Comparison of ENCODE assay signal across 1 cellular context in genomic region chr12:92199846-92200576, GRCh38.
TF ChIP-seq lines count a peak whose summit lies in the region.

No MANE protein-coding gene starts in this region.

TF ChIP-seq in GM23338, 12 proteins besides CTCF, POLR2A, EP300 and RAD21 (continued from another document):
- TF ChIP-seq, protein P1, sequence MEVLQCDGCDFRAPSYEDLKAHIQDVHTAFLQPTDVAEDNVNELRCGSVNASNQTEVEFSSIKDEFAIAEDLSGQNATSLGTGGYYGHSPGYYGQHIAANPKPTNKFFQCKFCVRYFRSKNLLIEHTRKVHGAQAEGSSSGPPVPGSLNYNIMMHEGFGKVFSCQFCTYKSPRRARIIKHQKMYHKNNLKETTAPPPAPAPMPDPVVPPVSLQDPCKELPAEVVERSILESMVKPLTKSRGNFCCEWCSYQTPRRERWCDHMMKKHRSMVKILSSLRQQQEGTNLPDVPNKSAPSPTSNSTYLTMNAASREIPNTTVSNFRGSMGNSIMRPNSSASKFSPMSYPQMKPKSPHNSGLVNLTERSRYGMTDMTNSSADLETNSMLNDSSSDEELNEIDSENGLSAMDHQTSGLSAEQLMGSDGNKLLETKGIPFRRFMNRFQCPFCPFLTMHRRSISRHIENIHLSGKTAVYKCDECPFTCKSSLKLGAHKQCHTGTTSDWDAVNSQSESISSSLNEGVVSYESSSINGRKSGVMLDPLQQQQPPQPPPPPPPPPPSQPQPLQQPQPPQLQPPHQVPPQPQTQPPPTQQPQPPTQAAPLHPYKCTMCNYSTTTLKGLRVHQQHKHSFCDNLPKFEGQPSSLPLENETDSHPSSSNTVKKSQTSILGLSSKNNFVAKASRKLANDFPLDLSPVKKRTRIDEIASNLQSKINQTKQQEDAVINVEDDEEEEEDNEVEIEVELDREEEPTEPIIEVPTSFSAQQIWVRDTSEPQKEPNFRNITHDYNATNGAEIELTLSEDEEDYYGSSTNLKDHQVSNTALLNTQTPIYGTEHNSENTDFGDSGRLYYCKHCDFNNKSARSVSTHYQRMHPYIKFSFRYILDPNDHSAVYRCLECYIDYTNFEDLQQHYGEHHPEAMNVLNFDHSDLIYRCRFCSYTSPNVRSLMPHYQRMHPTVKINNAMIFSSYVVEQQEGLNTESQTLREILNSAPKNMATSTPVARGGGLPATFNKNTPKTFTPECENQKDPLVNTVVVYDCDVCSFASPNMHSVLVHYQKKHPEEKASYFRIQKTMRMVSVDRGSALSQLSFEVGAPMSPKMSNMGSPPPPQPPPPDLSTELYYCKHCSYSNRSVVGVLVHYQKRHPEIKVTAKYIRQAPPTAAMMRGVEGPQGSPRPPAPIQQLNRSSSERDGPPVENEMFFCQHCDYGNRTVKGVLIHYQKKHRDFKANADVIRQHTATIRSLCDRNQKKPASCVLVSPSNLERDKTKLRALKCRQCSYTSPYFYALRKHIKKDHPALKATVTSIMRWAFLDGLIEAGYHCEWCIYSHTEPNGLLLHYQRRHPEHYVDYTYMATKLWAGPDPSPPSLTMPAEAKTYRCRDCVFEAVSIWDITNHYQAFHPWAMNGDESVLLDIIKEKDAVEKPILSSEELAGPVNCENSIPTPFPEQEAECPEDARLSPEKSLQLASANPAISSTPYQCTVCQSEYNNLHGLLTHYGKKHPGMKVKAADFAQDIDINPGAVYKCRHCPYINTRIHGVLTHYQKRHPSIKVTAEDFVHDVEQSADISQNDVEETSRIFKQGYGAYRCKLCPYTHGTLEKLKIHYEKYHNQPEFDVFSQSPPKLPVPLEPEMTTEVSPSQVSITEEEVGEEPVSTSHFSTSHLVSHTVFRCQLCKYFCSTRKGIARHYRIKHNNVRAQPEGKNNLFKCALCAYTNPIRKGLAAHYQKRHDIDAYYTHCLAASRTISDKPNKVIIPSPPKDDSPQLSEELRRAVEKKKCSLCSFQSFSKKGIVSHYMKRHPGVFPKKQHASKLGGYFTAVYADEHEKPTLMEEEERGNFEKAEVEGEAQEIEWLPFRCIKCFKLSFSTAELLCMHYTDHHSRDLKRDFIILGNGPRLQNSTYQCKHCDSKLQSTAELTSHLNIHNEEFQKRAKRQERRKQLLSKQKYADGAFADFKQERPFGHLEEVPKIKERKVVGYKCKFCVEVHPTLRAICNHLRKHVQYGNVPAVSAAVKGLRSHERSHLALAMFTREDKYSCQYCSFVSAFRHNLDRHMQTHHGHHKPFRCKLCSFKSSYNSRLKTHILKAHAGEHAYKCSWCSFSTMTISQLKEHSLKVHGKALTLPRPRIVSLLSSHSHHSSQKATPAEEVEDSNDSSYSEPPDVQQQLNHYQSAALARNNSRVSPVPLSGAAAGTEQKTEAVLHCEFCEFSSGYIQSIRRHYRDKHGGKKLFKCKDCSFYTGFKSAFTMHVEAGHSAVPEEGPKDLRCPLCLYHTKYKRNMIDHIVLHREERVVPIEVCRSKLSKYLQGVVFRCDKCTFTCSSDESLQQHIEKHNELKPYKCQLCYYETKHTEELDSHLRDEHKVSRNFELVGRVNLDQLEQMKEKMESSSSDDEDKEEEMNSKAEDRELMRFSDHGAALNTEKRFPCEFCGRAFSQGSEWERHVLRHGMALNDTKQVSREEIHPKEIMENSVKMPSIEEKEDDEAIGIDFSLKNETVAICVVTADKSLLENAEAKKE (CRISPR knock-in tag; IDR thresholded peaks at IDR 0.05) = no peak
- TF ChIP-seq, protein P2, sequence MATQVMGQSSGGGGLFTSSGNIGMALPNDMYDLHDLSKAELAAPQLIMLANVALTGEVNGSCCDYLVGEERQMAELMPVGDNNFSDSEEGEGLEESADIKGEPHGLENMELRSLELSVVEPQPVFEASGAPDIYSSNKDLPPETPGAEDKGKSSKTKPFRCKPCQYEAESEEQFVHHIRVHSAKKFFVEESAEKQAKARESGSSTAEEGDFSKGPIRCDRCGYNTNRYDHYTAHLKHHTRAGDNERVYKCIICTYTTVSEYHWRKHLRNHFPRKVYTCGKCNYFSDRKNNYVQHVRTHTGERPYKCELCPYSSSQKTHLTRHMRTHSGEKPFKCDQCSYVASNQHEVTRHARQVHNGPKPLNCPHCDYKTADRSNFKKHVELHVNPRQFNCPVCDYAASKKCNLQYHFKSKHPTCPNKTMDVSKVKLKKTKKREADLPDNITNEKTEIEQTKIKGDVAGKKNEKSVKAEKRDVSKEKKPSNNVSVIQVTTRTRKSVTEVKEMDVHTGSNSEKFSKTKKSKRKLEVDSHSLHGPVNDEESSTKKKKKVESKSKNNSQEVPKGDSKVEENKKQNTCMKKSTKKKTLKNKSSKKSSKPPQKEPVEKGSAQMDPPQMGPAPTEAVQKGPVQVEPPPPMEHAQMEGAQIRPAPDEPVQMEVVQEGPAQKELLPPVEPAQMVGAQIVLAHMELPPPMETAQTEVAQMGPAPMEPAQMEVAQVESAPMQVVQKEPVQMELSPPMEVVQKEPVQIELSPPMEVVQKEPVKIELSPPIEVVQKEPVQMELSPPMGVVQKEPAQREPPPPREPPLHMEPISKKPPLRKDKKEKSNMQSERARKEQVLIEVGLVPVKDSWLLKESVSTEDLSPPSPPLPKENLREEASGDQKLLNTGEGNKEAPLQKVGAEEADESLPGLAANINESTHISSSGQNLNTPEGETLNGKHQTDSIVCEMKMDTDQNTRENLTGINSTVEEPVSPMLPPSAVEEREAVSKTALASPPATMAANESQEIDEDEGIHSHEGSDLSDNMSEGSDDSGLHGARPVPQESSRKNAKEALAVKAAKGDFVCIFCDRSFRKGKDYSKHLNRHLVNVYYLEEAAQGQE (IDR thresholded peaks at IDR 0.05; ENCODE audit: unreplicated experiment) = no peak
